14 cellular contexts compared by ENCODE assay signal in genomic region chr9:76896035-76896434, GRCh38. TPM values are rescaled to one million over a fixed set of nuclear protein-coding genes. Genes with fewer than 3 reads are reported as not detected.
A peak's percentile ranks its signal among the peaks of the same experiment; 100 is the strongest.
DNase-seq lines count a peak whose midpoint lies in the region; ATAC-seq and TF ChIP-seq lines count a peak whose summit lies in the region.
"Had no signal": no experiment of that assay in that cellular context is flagged by ENCODE, and none has a peak within 500 bp of the region (broad histone marks: within the 10 kb centered on the region; RNA-seq: fewer than 3 reads in every experiment).

No MANE protein-coding gene starts in this region.

- no peak for TF ChIP-seq POLR2A in sigmoid colon (IDR thresholded peaks at IDR 0.05)

- H3K27ac ChIP-seq in cingulate gyrus (ENCODE audit: low read depth, low read length) (peak overlapping the region; percentile 82), sigmoid colon (peak overlapping the region; percentile 87 to 95 (median 88))

- H3K27me3 Mint-ChIP-seq in effector memory CD8-positive, alpha-beta T cell = peaks cover 16 to 20% of the 10 kb centered on the region in 2 donors

- H3K9me3 ChIP-seq in sigmoid colon = no peaks in the 10 kb centered on the region
- H3K9me3 ChIP-seq: BE2C had no signal

- DNase-seq in kidney tubule cell (ENCODE audit: low spot score) = peak; percentile 63
- DNase-seq in sigmoid colon = no peak
- no peak for DNase-seq in effector memory CD8-positive, alpha-beta T cell
- no peak for DNase-seq in activated T-cell treated with anti-CD3 and anti-CD28 coated beads for 4 hours
- no peak for DNase-seq in CD1c-positive myeloid dendritic cell (ENCODE audit: extremely low spot score)
- DNase-seq: BE2C, DMS 273 treated with DMSO at 0.1 percent for 48 hours, EL, H9, NCI-H187 treated with DMSO at 0.1 percent for 48 hours, NCI-H446, NCI-H774 had no signal

- H3K36me3 Mint-ChIP-seq in effector memory CD8-positive, alpha-beta T cell (ENCODE audit: insufficient read depth) = no peaks in the 10 kb centered on the region

- no peak overlapping the region for H3K27ac Mint-ChIP-seq in effector memory CD8-positive, alpha-beta T cell
- H3K27ac Mint-ChIP-seq: H9 had no signal

- no peak for TF ChIP-seq EP300 in sigmoid colon (IDR thresholded peaks at IDR 0.05)

- no peaks in the 10 kb centered on the region for H3K9me3 Mint-ChIP-seq in effector memory CD8-positive, alpha-beta T cell
- H3K9me3 Mint-ChIP-seq: H9 had no signal

- no peak overlapping the region for H3K4me3 ChIP-seq in sigmoid colon

- intact Hi-C loops in sigmoid colon (cut with DNase I) = no loop called here

- ATAC-seq in effector memory CD8-positive, alpha-beta T cell (replicated peaks) = no peak
- ATAC-seq in GM18907 (IDR thresholded peaks at IDR 0.05; ENCODE audit: unreplicated experiment) = no peak

- H3K27me3 ChIP-seq in sigmoid colon = no peaks in the 10 kb centered on the region
- H3K27me3 ChIP-seq: BE2C had no signal

- H3K36me3 ChIP-seq in sigmoid colon = no peaks in the 10 kb centered on the region

- H3K4me1 ChIP-seq in sigmoid colon = peaks cover 0 to 92% (median 72%) of the 10 kb centered on the region in 4 donors

- H3K4me1 Mint-ChIP-seq in effector memory CD8-positive, alpha-beta T cell (ENCODE audit: low read depth in 2 of 2) = no peaks in the 10 kb centered on the region

- TF ChIP-seq CTCF in sigmoid colon (IDR thresholded peaks at IDR 0.05) = no peak

- H3K4me3 Mint-ChIP-seq in effector memory CD8-positive, alpha-beta T cell = no peak overlapping the region
- H3K4me3 Mint-ChIP-seq: H9 had no signal

- WGBS in sigmoid colon, 2 donors = 21 to 67% methylated on average over 3 of the region's 3 CpGs

RNA-seq across cellular contexts. Expression of gene PRUNE2, which starts 9.9 kb away (rescaled TPM):
- total RNA-seq in sigmoid colon = 100 to 1,000 TPM; 440 to 536 (median 490) TPM
- 10 to 100 TPM in 1 of 3 donors, 1 to 10 TPM in 2; 7.4 to 32.2 (median 8.4) TPM for polyA plus RNA-seq in sigmoid colon
